10 cellular contexts compared by ENCODE assay signal in the genomic region with DNA sequence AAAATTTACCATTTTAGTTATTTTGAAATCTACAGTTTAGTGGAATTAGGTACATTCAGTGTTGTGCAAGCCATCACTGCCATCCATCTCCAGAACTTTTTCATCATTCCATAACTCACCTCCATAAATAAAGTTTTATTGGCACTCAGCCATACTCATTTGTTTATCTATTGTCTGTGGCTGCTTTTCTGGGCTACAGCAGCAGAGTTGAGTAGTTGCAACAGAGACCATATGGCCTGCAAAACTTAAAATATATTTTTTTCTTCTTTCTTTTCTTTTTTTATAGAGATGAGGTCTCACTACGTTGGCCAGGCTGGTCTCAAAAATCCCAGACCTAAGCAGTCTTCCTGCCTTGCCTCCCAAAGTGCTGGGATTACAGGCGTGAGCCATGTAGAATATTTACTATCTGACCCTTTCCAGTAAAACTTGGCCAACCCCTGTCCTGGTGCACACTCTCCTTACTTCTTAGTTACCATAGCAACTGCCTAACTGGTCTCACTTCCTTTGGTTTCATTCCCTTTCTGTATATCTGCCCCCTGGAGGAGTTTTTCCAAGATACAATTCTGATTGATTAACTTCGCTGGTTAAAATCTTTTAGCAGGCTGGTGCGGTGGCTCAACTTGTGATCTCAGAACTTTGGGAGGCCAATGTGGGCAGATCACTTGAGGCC.
A peak's percentile ranks its signal among the peaks of the same experiment; 100 is the strongest.
DNase-seq lines count a peak whose midpoint lies in the region; ATAC-seq and TF ChIP-seq lines count a peak whose summit lies in the region.
"Had no signal": no experiment of that assay in that cellular context is flagged by ENCODE, and none has a peak within 500 bp of the region (broad histone marks: within the 10 kb centered on the region; RNA-seq: fewer than 3 reads in every experiment).

No MANE protein-coding gene starts in this region.

- H3K4me3 ChIP-seq in BE2C (ENCODE audit: low read depth, low read length) (no peak overlapping the region), mesodermal cell (ENCODE audit: extremely low read depth, insufficient read depth, low read length, poor library complexity, severe bottlenecking) (no peak overlapping the region), thyroid gland (replicated peaks in 1 of 3) (no peak overlapping the region)
- H3K4me3 ChIP-seq: prostate gland had no signal

- no peaks in the 10 kb centered on the region for H3K36me3 ChIP-seq in BE2C
- H3K36me3 ChIP-seq in mesodermal cell (ENCODE audit: control insufficient read depth, insufficient read depth, low read length), result peaks cover 9% of the 10 kb centered on the region
- H3K36me3 ChIP-seq in thyroid gland, result no peaks in the 10 kb centered on the region
- H3K36me3 ChIP-seq: prostate gland had no signal

- H3K9me3 ChIP-seq in BE2C, result no peaks in the 10 kb centered on the region
- no peaks in the 10 kb centered on the region for H3K9me3 ChIP-seq in mesodermal cell (ENCODE audit: control insufficient read depth, low read length)
- no peaks in the 10 kb centered on the region for H3K9me3 ChIP-seq in thyroid gland
- H3K9me3 ChIP-seq: prostate gland had no signal

- TF ChIP-seq CTCF in BE2C (IDR thresholded peaks at IDR 0.05; ENCODE audit: low read depth, low read length), result peak; percentile 32
- TF ChIP-seq CTCF in chondrocyte (IDR thresholded peaks at IDR 0.05), result peak; percentile 71
- no peak for TF ChIP-seq CTCF in thyroid gland (IDR thresholded peaks at IDR 0.05)

- TF ChIP-seq POLR2A in thyroid gland (IDR thresholded peaks at IDR 0.05), result no peak

- 93 to 96% methylated on average over 3 of the region's 4 CpGs for WGBS in mesodermal cell (ENCODE audit: insufficient coverage in 2 of 2), 2 experiments
- WGBS in thyroid gland, 2 donors, result 84 to 90% methylated on average over 4 of the region's 4 CpGs

- DNase-seq in BE2C (no peak), HT-29 (ENCODE audit: low spot score) (peak; percentile 35), chondrocyte (ENCODE audit: low spot score) (no peak), NCI-H2196 (lab: John Stamatoyannopoulos, UW; ENCODE audit: unreplicated experiment) (no peak), occipital lobe (lab: John Stamatoyannopoulos, UW) (no peak), thyroid gland (no peak)
- DNase-seq in stimulated activated naive CD8-positive, alpha-beta T cell treated with anti-CD3 and anti-CD28 coated beads, Interleukin-15, amount 100 ng/mL, for 72 hours, result no peak
- DNase-seq: stimulated activated naive B cell treated with anti-CD40 and anti-IgM and Interleukin-4, amounts not matched to agents 10 μg/mL and 1 μg/mL and 100 μg/mL, for 72 hours had no signal

- no peak for ATAC-seq in stimulated activated naive CD8-positive, alpha-beta T cell treated with anti-CD3 and anti-CD28 coated beads, Interleukin-15, amount 100 ng/mL, for 72 hours
- ATAC-seq: stimulated activated naive B cell treated with anti-CD40 and anti-IgM and Interleukin-4, amounts not matched to agents 10 μg/mL and 1 μg/mL and 100 μg/mL, for 72 hours had no signal

- no peaks in the 10 kb centered on the region for H3K36me3 Mint-ChIP-seq in chondrocyte (ENCODE audit: low read depth)

- H3K27ac Mint-ChIP-seq in chondrocyte (ENCODE audit: unreplicated experiment), result peak overlapping the region; percentile 80
- peak overlapping the region in 1 of 2 donors; percentile 3 for H3K27ac Mint-ChIP-seq in stimulated activated naive CD8-positive, alpha-beta T cell treated with anti-CD3 and anti-CD28 coated beads, Interleukin-15, amount 100 ng/mL, for 72 hours
- H3K27ac Mint-ChIP-seq: stimulated activated naive B cell treated with anti-CD40 and anti-IgM and Interleukin-4, amounts not matched to agents 10 μg/mL and 1 μg/mL and 100 μg/mL, for 72 hours had no signal

- no peaks in the 10 kb centered on the region for H3K27me3 Mint-ChIP-seq in chondrocyte (ENCODE audit: low read depth)
- no peaks in the 10 kb centered on the region for H3K27me3 Mint-ChIP-seq in stimulated activated naive CD8-positive, alpha-beta T cell treated with anti-CD3 and anti-CD28 coated beads, Interleukin-15, amount 100 ng/mL, for 72 hours
- H3K27me3 Mint-ChIP-seq: stimulated activated naive B cell treated with anti-CD40 and anti-IgM and Interleukin-4, amounts not matched to agents 10 μg/mL and 1 μg/mL and 100 μg/mL, for 72 hours had no signal

- H3K9me3 Mint-ChIP-seq in chondrocyte (ENCODE audit: low read depth), result no peaks in the 10 kb centered on the region
- H3K9me3 Mint-ChIP-seq in stimulated activated naive CD8-positive, alpha-beta T cell treated with anti-CD3 and anti-CD28 coated beads, Interleukin-15, amount 100 ng/mL, for 72 hours, result no peaks in the 10 kb centered on the region
- H3K9me3 Mint-ChIP-seq: stimulated activated naive B cell treated with anti-CD40 and anti-IgM and Interleukin-4, amounts not matched to agents 10 μg/mL and 1 μg/mL and 100 μg/mL, for 72 hours had no signal

- intact Hi-C loops in thyroid gland (cut with DNase I), result no loop called here

- H3K27ac ChIP-seq in mesodermal cell (ENCODE audit: low read depth, low read length, severe bottlenecking), result peak overlapping the region; percentile 13
- no peak overlapping the region for H3K27ac ChIP-seq in thyroid gland
- H3K27ac ChIP-seq: prostate gland had no signal

- peaks cover 57% of the 10 kb centered on the region for H3K4me1 Mint-ChIP-seq in chondrocyte (ENCODE audit: low read depth)
- peaks cover 33% of the 10 kb centered on the region for H3K4me1 Mint-ChIP-seq in stimulated activated naive CD8-positive, alpha-beta T cell treated with anti-CD3 and anti-CD28 coated beads, Interleukin-15, amount 100 ng/mL, for 72 hours

- no peak overlapping the region for H3K4me3 Mint-ChIP-seq in chondrocyte (ENCODE audit: unreplicated experiment)
- no peak overlapping the region for H3K4me3 Mint-ChIP-seq in stimulated activated naive CD8-positive, alpha-beta T cell treated with anti-CD3 and anti-CD28 coated beads, Interleukin-15, amount 100 ng/mL, for 72 hours
- H3K4me3 Mint-ChIP-seq: stimulated activated naive B cell treated with anti-CD40 and anti-IgM and Interleukin-4, amounts not matched to agents 10 μg/mL and 1 μg/mL and 100 μg/mL, for 72 hours had no signal

- H3K4me1 ChIP-seq in BE2C (peaks cover 35% of the 10 kb centered on the region), mesodermal cell (ENCODE audit: control insufficient read depth, insufficient read depth, low read length, poor library complexity, severe bottlenecking) (peaks cover 44% of the 10 kb centered on the region), thyroid gland (peaks cover 5 to 28% of the 10 kb centered on the region in 2 donors)
- H3K4me1 ChIP-seq: prostate gland had no signal

- H3K27me3 ChIP-seq in BE2C (no peaks in the 10 kb centered on the region), thyroid gland (no peaks in the 10 kb centered on the region)

Comparison
In these comparisons a context has a peak if more than half of its experiments do, and no peak if none do; other contexts are left out.
1. CTCF ChIP-seq: peak in BE2C (single experiment) and chondrocyte (single experiment); none in thyroid gland (0 of 6).